12 cellular contexts compared by ENCODE assay signal in genomic region chr6:137820425-137820824, GRCh38. TPM values are rescaled to one million over a fixed set of nuclear protein-coding genes. Genes with fewer than 3 reads are reported as not detected.
A peak's percentile ranks its signal among the peaks of the same experiment; 100 is the strongest.
DNase-seq lines count a peak whose midpoint lies in the region; ATAC-seq lines count a peak whose summit lies in the region.
"Had no signal": no experiment of that assay in that cellular context is flagged by ENCODE, and none has a peak within 500 bp of the region (broad histone marks: within the 10 kb centered on the region; RNA-seq: fewer than 3 reads in every experiment).

No MANE protein-coding gene starts in this region.

- no peak overlapping the region for H3K4me3 Mint-ChIP-seq in activated CD8-positive, alpha-beta memory T cell treated with anti-CD3 and anti-CD28 coated beads, Interleukin-2, amount 10 ng/mL, durations not matched to agents 7 days and 5 days
- peak overlapping the region in 1 of 3 donors; percentile 60 for H3K4me3 Mint-ChIP-seq in T-cell
- H3K4me3 Mint-ChIP-seq in effector memory CD8-positive, alpha-beta T cell = peak overlapping the region; percentile 18 to 54
- H3K4me3 Mint-ChIP-seq in stimulated activated effector memory CD8-positive, alpha-beta T cell treated with anti-CD3 and anti-CD28 coated beads, Interleukin-12 subunit alpha, Interleukin-12 subunit beta, amount 100 ng/mL, for 72 hours = peak overlapping the region; percentile 29

- H3K9me3 Mint-ChIP-seq in activated CD8-positive, alpha-beta memory T cell treated with anti-CD3 and anti-CD28 coated beads, Interleukin-2, amount 10 ng/mL, durations not matched to agents 7 days and 5 days (ENCODE audit: low read depth) = no peaks in the 10 kb centered on the region
- H3K9me3 Mint-ChIP-seq in T-cell = peaks cover 0 to 3% (median 0%) of the 10 kb centered on the region in 3 donors
- no peaks in the 10 kb centered on the region for H3K9me3 Mint-ChIP-seq in effector memory CD8-positive, alpha-beta T cell
- no peaks in the 10 kb centered on the region for H3K9me3 Mint-ChIP-seq in stimulated activated effector memory CD8-positive, alpha-beta T cell treated with anti-CD3 and anti-CD28 coated beads, Interleukin-12 subunit alpha, Interleukin-12 subunit beta, amount 100 ng/mL, for 72 hours

- no peaks in the 10 kb centered on the region for H3K27me3 Mint-ChIP-seq in activated CD8-positive, alpha-beta memory T cell treated with anti-CD3 and anti-CD28 coated beads, Interleukin-2, amount 10 ng/mL, durations not matched to agents 7 days and 5 days
- H3K27me3 Mint-ChIP-seq in T-cell = no peaks in the 10 kb centered on the region
- no peaks in the 10 kb centered on the region for H3K27me3 Mint-ChIP-seq in effector memory CD8-positive, alpha-beta T cell

- POLR2A ChIA-PET in T-cell (lab: Charles Lee) = interaction anchor here (0.6 to 2.5 kb wide), 7 partner anchors 9 to 104 kb away, joined by 3 to 10 read pairs (median 3); partner anchors contain the start of gene TNFAIP3 (in 1 of the 2)

- peaks cover 81% of the 10 kb centered on the region for H3K4me1 Mint-ChIP-seq in activated CD8-positive, alpha-beta memory T cell treated with anti-CD3 and anti-CD28 coated beads, Interleukin-2, amount 10 ng/mL, durations not matched to agents 7 days and 5 days
- H3K4me1 Mint-ChIP-seq in T-cell = peaks cover 82 to 89% (median 86%) of the 10 kb centered on the region in 3 donors
- H3K4me1 Mint-ChIP-seq in effector memory CD8-positive, alpha-beta T cell (ENCODE audit: low read depth in 2 of 2) = peaks cover 53 to 63% of the 10 kb centered on the region in 2 donors
- peaks cover 90% of the 10 kb centered on the region for H3K4me1 Mint-ChIP-seq in stimulated activated effector memory CD8-positive, alpha-beta T cell treated with anti-CD3 and anti-CD28 coated beads, Interleukin-12 subunit alpha, Interleukin-12 subunit beta, amount 100 ng/mL, for 72 hours

- no peak for DNase-seq in activated CD8-positive, alpha-beta memory T cell treated with anti-CD3 and anti-CD28 coated beads, Interleukin-2, amount 10 ng/mL, durations not matched to agents 7 days and 5 days
- no peak for DNase-seq in activated CD8-positive, alpha-beta memory T cell treated with anti-CD3 and anti-CD28 coated beads, Interleukin-2, amount 50 U/mL, for 48 hours
- DNase-seq in T-cell = no peak
- no peak for DNase-seq in effector memory CD8-positive, alpha-beta T cell
- no peak for DNase-seq in stimulated activated effector memory CD8-positive, alpha-beta T cell treated with anti-CD3 and anti-CD28 coated beads, Interleukin-12 subunit alpha, Interleukin-12 subunit beta, amount 100 ng/mL, for 72 hours (ENCODE audit: low spot score in 2 of 2)
- no peak for DNase-seq in stimulated activated CD4-positive, alpha-beta T cell treated with anti-CD3 and anti-CD28 coated beads, Interleukin-4, amount 100 ng/mL, for 24 hours
- no peak for DNase-seq in COR-L47 (lab: John Stamatoyannopoulos, UW)
- DNase-seq: activated CD4-positive, alpha-beta T cell treated with anti-CD3 and anti-CD28 coated beads, Interleukin-2, amount 50 U/mL, for 4 hours; Karpas-422; NCI-H1436 treated with DMSO at 0.1 percent for 48 hours; NCI-H524 treated with DMSO at 0.1 percent for 48 hours had no signal

- CTCF ChIA-PET in activated CD8-positive, alpha-beta memory T cell treated with anti-CD3 and anti-CD28 coated beads, Interleukin-2, amount 10 ng/mL, durations not matched to agents 7 days and 5 days (lab: Charles Lee) = interaction anchor here (0.9 to 1.9 kb wide), 4 partner anchors 8 to 112 kb away, joined by 3 to 5 read pairs (median 3); partner anchors contain the start of gene TNFAIP3
- CTCF ChIA-PET in T-cell (lab: Charles Lee) = interaction anchor here (0.6 to 3.7 kb wide), 6 partner anchors 21 to 114 kb away, joined by 3 to 16 read pairs (median 4); no protein-coding TSS in a partner anchor

- peak overlapping the region; percentile 86 for H3K27ac Mint-ChIP-seq in activated CD8-positive, alpha-beta memory T cell treated with anti-CD3 and anti-CD28 coated beads, Interleukin-2, amount 10 ng/mL, durations not matched to agents 7 days and 5 days
- H3K27ac Mint-ChIP-seq in T-cell = peak overlapping the region; percentile 84 to 86
- peak overlapping the region; percentile 95 to 99 for H3K27ac Mint-ChIP-seq in effector memory CD8-positive, alpha-beta T cell
- peak overlapping the region; percentile 90 for H3K27ac Mint-ChIP-seq in stimulated activated effector memory CD8-positive, alpha-beta T cell treated with anti-CD3 and anti-CD28 coated beads, Interleukin-12 subunit alpha, Interleukin-12 subunit beta, amount 100 ng/mL, for 72 hours

- no peak for ATAC-seq in activated CD8-positive, alpha-beta memory T cell treated with anti-CD3 and anti-CD28 coated beads, Interleukin-2, amount 10 ng/mL, durations not matched to agents 7 days and 5 days
- ATAC-seq in T-cell (replicated peaks in 1 of 4) (no peak), HG03175 (IDR thresholded peaks at IDR 0.05; ENCODE audit: unreplicated experiment) (no peak)
- no peak for ATAC-seq in effector memory CD8-positive, alpha-beta T cell (replicated peaks)
- no peak for ATAC-seq in stimulated activated effector memory CD8-positive, alpha-beta T cell treated with anti-CD3 and anti-CD28 coated beads, Interleukin-12 subunit alpha, Interleukin-12 subunit beta, amount 100 ng/mL, for 72 hours

- H3K36me3 Mint-ChIP-seq in activated CD8-positive, alpha-beta memory T cell treated with anti-CD3 and anti-CD28 coated beads, Interleukin-2, amount 10 ng/mL, durations not matched to agents 7 days and 5 days = peaks cover 1% of the 10 kb centered on the region
- H3K36me3 Mint-ChIP-seq in T-cell = no peaks in the 10 kb centered on the region
- peaks cover 41% of the 10 kb centered on the region for H3K36me3 Mint-ChIP-seq in effector memory CD8-positive, alpha-beta T cell (ENCODE audit: insufficient read depth)
- peaks cover 7% of the 10 kb centered on the region for H3K36me3 Mint-ChIP-seq in stimulated activated effector memory CD8-positive, alpha-beta T cell treated with anti-CD3 and anti-CD28 coated beads, Interleukin-12 subunit alpha, Interleukin-12 subunit beta, amount 100 ng/mL, for 72 hours

RNA-seq across cellular contexts. Expression of gene TNFAIP3, which starts 46.6 kb away (rescaled TPM):
- total RNA-seq in activated CD8-positive, alpha-beta memory T cell treated with anti-CD3 and anti-CD28 coated beads, Interleukin-2, amount 10 ng/mL, durations not matched to agents 7 days and 5 days = 100 to 1,000 TPM in 1 of 2 experiments, 10 to 100 TPM in 1; 86.7 to 225 TPM
- total RNA-seq in T-cell = 1,000 to 10,000 TPM in 2 of 5 donors, 100 to 1,000 TPM in 3; 109 to 2,994 (median 145) TPM
